In genomic region chr11:45147017-45147728, GRCh38 we compare ENCODE assay signal across 8 cellular contexts. TPM values are rescaled to one million over a fixed set of nuclear protein-coding genes. Genes with fewer than 3 reads are reported as not detected.
DNase-seq lines count a peak whose midpoint lies in the region; ATAC-seq, FAIRE-seq and TF ChIP-seq lines count a peak whose summit lies in the region.

No MANE protein-coding gene starts in this region.

- peaks cover 16% of the 10 kb centered on the region for H3K4me1 ChIP-seq in OCI-LY1 (ENCODE audit: insufficient read depth, low read length, severe bottlenecking)
- peaks cover 17% of the 10 kb centered on the region for H3K4me1 ChIP-seq in endothelial cell of umbilical vein (ENCODE audit: control insufficient read depth, extremely low read depth, insufficient read depth, low read length)

- H2AFZ ChIP-seq in OCI-LY1 (ENCODE audit: low read length): no peak overlapping the region
- peak overlapping the region; percentile 80 for H2AFZ ChIP-seq in endothelial cell of umbilical vein (ENCODE audit: low read depth, low read length)

- no peaks in the 10 kb centered on the region for H3K79me2 ChIP-seq in OCI-LY1 (ENCODE audit: insufficient read depth, low read length)
- peaks cover 1% of the 10 kb centered on the region for H3K79me2 ChIP-seq in endothelial cell of umbilical vein (ENCODE audit: control insufficient read depth, insufficient read depth, low read length)

- H3K9me2 ChIP-seq in OCI-LY1 (ENCODE audit: low read depth, low read length): no peaks in the 10 kb centered on the region

- H3K9ac ChIP-seq in OCI-LY1 (ENCODE audit: low read length) (peak overlapping the region; percentile 62), endothelial cell of umbilical vein (replicated peaks; ENCODE audit: extremely low read depth, insufficient read depth, low read length) (peak overlapping the region; percentile 74)

- H4K20me1 ChIP-seq in OCI-LY1 (ENCODE audit: insufficient read depth, low read length) (no peaks in the 10 kb centered on the region), endothelial cell of umbilical vein (replicated peaks; ENCODE audit: control insufficient read depth, extremely low read depth, insufficient read depth, low read length) (no peaks in the 10 kb centered on the region)

- H3K27ac ChIP-seq in OCI-LY1 (ENCODE audit: low read depth, low read length, poor library complexity, severe bottlenecking) (no peak overlapping the region), endothelial cell of umbilical vein (ENCODE audit: insufficient read depth, low read depth, low read length) (peak overlapping the region; percentile 47)

- H3K4me1 Mint-ChIP-seq in mesothelial cell of epicardium: peaks cover 27% of the 10 kb centered on the region

- CTCF ChIA-PET in endothelial cell of umbilical vein (lab: Charles Lee): interaction anchor here (1.0 kb wide), 1 partner anchor 37 kb away, joined by 4 read pairs; no protein-coding TSS in a partner anchor

- H3K36me3 ChIP-seq in OCI-LY1 (ENCODE audit: insufficient read depth, low read length) (no peaks in the 10 kb centered on the region), endothelial cell of umbilical vein (ENCODE audit: control insufficient read depth in 2 of 2, extremely low read depth in 1 of 2, insufficient read depth in 2 of 2, low read length in 2 of 2) (no peaks in the 10 kb centered on the region)

- peak overlapping the region; percentile 96 for H3K27ac Mint-ChIP-seq in mesothelial cell of epicardium

- H3K36me3 Mint-ChIP-seq in mesothelial cell of epicardium: peaks cover 2% of the 10 kb centered on the region

- no peaks in the 10 kb centered on the region for H3F3A ChIP-seq in OCI-LY1 (ENCODE audit: insufficient read depth, low read length)

- no TSS peak for BruUV-seq in endothelial cell of umbilical vein (replicated peaks; lab: Mats Ljungman, UMichigan)

- DNase-seq in D721Med (ENCODE audit: insufficient read length, low spot score) (peak; percentile 99), HuH-7 (ENCODE audit: low spot score) (peak; percentile 97), activated T-cell treated with anti-CD3 and anti-CD28 coated beads for 1 hour (ENCODE audit: low read depth) (peak; percentile 88), endothelial cell of umbilical vein (ENCODE audit: low read depth, low spot score) (peak; percentile 94), mesothelial cell of epicardium (ENCODE audit: low spot score in 2 of 2, unreplicated experiment in 2 of 2) (peak; percentile 95 to 96)
- peak; percentile 85 for DNase-seq in stimulated activated CD8-positive, alpha-beta memory T cell treated with anti-CD3 and anti-CD28 coated beads, Interleukin-15, amount 100 ng/mL, for 24 hours (ENCODE audit: low read depth)

- TF ChIP-seq CTCF in D721Med (IDR thresholded peaks at IDR 0.05; ENCODE audit: insufficient read depth, missing control alignments) (no peak), OCI-LY1 (IDR thresholded peaks at IDR 0.05; ENCODE audit: low read length) (no peak), endothelial cell of umbilical vein (IDR thresholded peaks at IDR 0.05; ENCODE audit: extremely low read depth in 1 of 2, insufficient read depth in 1 of 2, low read depth in 1 of 2, low read length in 2 of 2) (no peak), mesothelial cell of epicardium (IDR thresholded peaks at IDR 0.05; ENCODE audit: unreplicated experiment) (no peak)

- POLR2A ChIA-PET in endothelial cell of umbilical vein (lab: Charles Lee): interaction anchor here (0.6 kb wide), 1 partner anchor 712 kb away, joined by 3 read pairs; no protein-coding TSS in a partner anchor

- H3K4me3 Mint-ChIP-seq in mesothelial cell of epicardium: peak overlapping the region; percentile 85

- peaks cover 33% of the 10 kb centered on the region for H3K27me3 Mint-ChIP-seq in mesothelial cell of epicardium (ENCODE audit: low read depth)

- H3K9me3 ChIP-seq in OCI-LY1 (ENCODE audit: low read length) (no peaks in the 10 kb centered on the region), endothelial cell of umbilical vein (replicated peaks; ENCODE audit: control insufficient read depth, insufficient read depth, low read length) (no peaks in the 10 kb centered on the region)

- H3K27me3 ChIP-seq in OCI-LY1 (ENCODE audit: insufficient read depth, low read length) (no peaks in the 10 kb centered on the region), endothelial cell of umbilical vein (ENCODE audit: control insufficient read depth in 2 of 2, insufficient read depth in 2 of 2, low read length in 2 of 2) (peaks cover 10 to 31% of the 10 kb centered on the region in 2 experiments)

- dilution Hi-C loops in endothelial cell of umbilical vein (cut with MboI; ENCODE audit: extremely low pct_ligation_motif_present, low sequenced_read_pairs): no loop called here

- H3K4me2 ChIP-seq in OCI-LY1 (ENCODE audit: low read length): peak overlapping the region; percentile 82
- peak overlapping the region; percentile 90 for H3K4me2 ChIP-seq in endothelial cell of umbilical vein (ENCODE audit: insufficient read depth, low read length)

- TF ChIP-seq POLR2A in endothelial cell of umbilical vein (IDR thresholded peaks at IDR 0.05; ENCODE audit: low read depth, low read length): no peak

- H3K9me3 Mint-ChIP-seq in mesothelial cell of epicardium: no peaks in the 10 kb centered on the region

- intact Hi-C loops in endothelial cell of umbilical vein (cut with micrococcal nuclease): loop anchor here (1.0 to 5.0 kb wide), 4 partner anchors 33 to 658 kb away; partner anchors contain the start of gene SLC35C1

- no peaks in the 10 kb centered on the region for H3K9me1 ChIP-seq in endothelial cell of umbilical vein (replicated peaks; ENCODE audit: control insufficient read depth, extremely low read depth, insufficient read depth, low read length)

- H3K4me3 ChIP-seq in OCI-LY1 (ENCODE audit: low read depth, low read length, poor library complexity, severe bottlenecking) (peak overlapping the region; percentile 79), endothelial cell of umbilical vein (replicated peaks in 1 of 3; ENCODE audit: insufficient read depth in 1 of 3, low read depth in 1 of 3, low read length in 3 of 3) (peak overlapping the region; percentile 41 to 86 (median 59))

- peak; percentile 98 for ATAC-seq in GM21528 (IDR thresholded peaks at IDR 0.05; ENCODE audit: low FRiP score, unreplicated experiment)

- FAIRE-seq in D721Med (lab: Jason Lieb, UNC) (no peak), endothelial cell of umbilical vein (lab: Jason Lieb, UNC) (peak; percentile 95)

TF ChIP-seq in endothelial cell of umbilical vein, 7 proteins besides CTCF, POLR2A, EP300 and RAD21:
- no peak for TF ChIP-seq GATA2 (IDR thresholded peaks at IDR 0.05; ENCODE audit: insufficient read depth, insufficient read length, low read depth, low read length)
- TF ChIP-seq POLR2AphosphoS5 (IDR thresholded peaks at IDR 0.05; ENCODE audit: insufficient read depth, low read depth, low read length): peak; percentile 85
- TF ChIP-seq MAX (IDR thresholded peaks at IDR 0.05; ENCODE audit: insufficient read depth, insufficient read length): no peak
TF ChIP-seq in endothelial cell of umbilical vein: peak in this region for 1.

RNA-seq across cellular contexts. Expression of gene PRDM11, which starts 0.7 kb away (rescaled TPM):
- total RNA-seq in endothelial cell of umbilical vein: 13.9 and 14.1 TPM in 2 replicates
- polyA plus RNA-seq in endothelial cell of umbilical vein: 5.9 and 6.9 TPM in 2 replicates
- 5.3 and 6.8 TPM in 2 replicates for polyA plus RNA-seq in endothelial cell of umbilical vein (2011; cell fraction: cytosol; rRNA removed)
- 10.2 and 12.8 TPM in 2 replicates for polyA plus RNA-seq in endothelial cell of umbilical vein (2011; cell fraction: nucleus; rRNA removed)
- polyA plus RNA-seq in endothelial cell of umbilical vein (2012): 5.9 and 8.8 TPM in 2 replicates
- polyA minus RNA-seq in endothelial cell of umbilical vein: 7.7 and 18.1 TPM in 2 replicates
- polyA minus RNA-seq in endothelial cell of umbilical vein (2011; cell fraction: cytosol; rRNA and poly(A)+ RNA removed): 10.0 TPM
- polyA minus RNA-seq in endothelial cell of umbilical vein (2011; cell fraction: nucleus; rRNA and poly(A)+ RNA removed): 7.7 and 12.2 TPM in 2 replicates
- 56.9 to 60.9 TPM (median 60.2 TPM) in 3 replicates for total RNA-seq in mesothelial cell of epicardium
